8 cellular contexts compared by ENCODE assay signal in the genomic region with DNA sequence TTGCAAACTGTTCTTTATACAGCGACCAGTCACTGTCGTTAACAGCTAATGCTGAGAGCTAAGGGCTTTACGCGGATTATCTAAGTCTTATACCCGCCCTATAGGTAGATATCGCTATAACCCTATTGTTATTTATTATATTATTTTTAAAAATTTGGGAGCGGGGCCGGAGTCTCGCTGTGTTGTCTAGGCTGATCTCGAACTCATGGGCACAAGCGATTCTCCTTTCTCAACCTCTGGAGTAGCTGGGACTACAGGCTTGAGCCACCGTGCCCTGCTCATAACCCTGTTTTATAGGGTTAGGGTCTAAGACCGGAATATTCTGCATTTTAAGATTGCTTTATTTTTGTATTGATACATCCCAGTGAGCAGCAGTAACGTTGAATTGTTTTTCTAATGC. TPM values are rescaled to one million over a fixed set of nuclear protein-coding genes. Genes with fewer than 3 reads are reported as not detected.
DNase-seq lines count a peak whose midpoint lies in the region; ATAC-seq and TF ChIP-seq lines count a peak whose summit lies in the region.

No MANE protein-coding gene starts in this region.

- H3K9me3 Mint-ChIP-seq in activated CD4-positive, alpha-beta memory T cell treated with anti-CD3 and anti-CD28 coated beads for 36 hours, result peaks cover 12% of the 10 kb centered on the region
- no peaks in the 10 kb centered on the region for H3K9me3 Mint-ChIP-seq in stimulated activated effector memory CD8-positive, alpha-beta T cell treated with anti-CD3 and anti-CD28 coated beads, Interleukin-12 subunit alpha, Interleukin-12 subunit beta, amount 100 ng/mL, for 72 hours

- peaks cover 40% of the 10 kb centered on the region for H3K4me1 Mint-ChIP-seq in activated CD4-positive, alpha-beta memory T cell treated with anti-CD3 and anti-CD28 coated beads for 36 hours (ENCODE audit: low read depth)
- peaks cover 25% of the 10 kb centered on the region for H3K4me1 Mint-ChIP-seq in stimulated activated effector memory CD8-positive, alpha-beta T cell treated with anti-CD3 and anti-CD28 coated beads, Interleukin-12 subunit alpha, Interleukin-12 subunit beta, amount 100 ng/mL, for 72 hours

- CTCF ChIA-PET in HEK293 (lab: Yijun Ruan, JAX), result interaction anchor here (0.6 to 0.8 kb wide), 2 partner anchors 47 to 111 kb away, joined by 3 to 4 read pairs; no protein-coding TSS in a partner anchor
- CTCF ChIA-PET in activated CD4-positive, alpha-beta memory T cell treated with anti-CD3 and anti-CD28 coated beads for 36 hours (lab: Charles Lee), result interaction anchor here (0.9 to 1.1 kb wide), 3 partner anchors 10 to 109 kb away, joined by 3 read pairs; a partner anchor contains a TSS

- peak overlapping the region; percentile 90; the same call in 1 of the 2 replicates for H3K27ac ChIP-seq in HEK293 (ENCODE audit: extremely low read depth, low read depth, low read length)

- TF ChIP-seq CTCF in HEK293 (tag by site-specific recombination; IDR thresholded peaks at IDR 0.05) (no peak), GM10266 (IDR thresholded peaks at IDR 0.05; ENCODE audit: control insufficient read depth, insufficient read depth, low read depth, missing control alignments) (no peak)

- H3K27ac Mint-ChIP-seq in activated CD4-positive, alpha-beta memory T cell treated with anti-CD3 and anti-CD28 coated beads for 36 hours, result peak overlapping the region; percentile 93
- H3K27ac Mint-ChIP-seq in stimulated activated effector memory CD8-positive, alpha-beta T cell treated with anti-CD3 and anti-CD28 coated beads, Interleukin-12 subunit alpha, Interleukin-12 subunit beta, amount 100 ng/mL, for 72 hours, result peak overlapping the region; percentile 98

- H3K27me3 Mint-ChIP-seq in activated CD4-positive, alpha-beta memory T cell treated with anti-CD3 and anti-CD28 coated beads for 36 hours, result no peaks in the 10 kb centered on the region

- ATAC-seq in stimulated activated effector memory CD8-positive, alpha-beta T cell treated with anti-CD3 and anti-CD28 coated beads, Interleukin-12 subunit alpha, Interleukin-12 subunit beta, amount 100 ng/mL, for 72 hours, result no peak

- no peaks in the 10 kb centered on the region for H3K9me3 ChIP-seq in HEK293 (ENCODE audit: control insufficient read depth, insufficient read depth, low read depth, low read length)

- peaks cover 9% of the 10 kb centered on the region for H3K36me3 Mint-ChIP-seq in activated CD4-positive, alpha-beta memory T cell treated with anti-CD3 and anti-CD28 coated beads for 36 hours
- peaks cover 41% of the 10 kb centered on the region for H3K36me3 Mint-ChIP-seq in stimulated activated effector memory CD8-positive, alpha-beta T cell treated with anti-CD3 and anti-CD28 coated beads, Interleukin-12 subunit alpha, Interleukin-12 subunit beta, amount 100 ng/mL, for 72 hours

- peaks cover 17 to 34% of the 10 kb centered on the region in 2 experiments; a peak in 2 of 3 replicates for H3K36me3 ChIP-seq in HEK293 (ENCODE audit: control insufficient read depth in 2 of 2, insufficient read depth in 1 of 2, low read length in 2 of 2)

- intact Hi-C loops in activated CD4-positive, alpha-beta memory T cell treated with anti-CD3 and anti-CD28 coated beads for 36 hours (cut with micrococcal nuclease), result loop anchor here (2.0 kb wide), 1 partner anchor 22 kb away; no protein-coding TSS in a partner anchor

- H3K4me3 ChIP-seq in HEK293 (ENCODE audit: low read depth, low read length) (peak overlapping the region; percentile 100), iPS-11a (ENCODE audit: low read depth, low read length) (peak overlapping the region; percentile 94)

- no peak for DNase-seq in activated CD4-positive, alpha-beta memory T cell treated with anti-CD3 and anti-CD28 coated beads for 36 hours
- DNase-seq in stimulated activated effector memory CD8-positive, alpha-beta T cell treated with anti-CD3 and anti-CD28 coated beads, Interleukin-12 subunit alpha, Interleukin-12 subunit beta, amount 100 ng/mL, for 72 hours (ENCODE audit: low spot score in 2 of 2), result no peak
- DNase-seq in GM10266 (ENCODE audit: extremely low spot score) (no peak), amygdala (lab: John Stamatoyannopoulos, UW) (no peak), NOMO-1 treated with DMSO at 0.1 percent for 48 hours (lab: John Stamatoyannopoulos, UW; ENCODE audit: unreplicated experiment) (no peak), occipital lobe (lab: John Stamatoyannopoulos, UW) (no peak)

- H3K4me1 ChIP-seq in HEK293 (ENCODE audit: control insufficient read depth, insufficient read depth, low read length), result 0 out of 2 replicates have a peak, but pooled peaks cover 3% of the 10 kb centered on the region

- H3K4me3 Mint-ChIP-seq in activated CD4-positive, alpha-beta memory T cell treated with anti-CD3 and anti-CD28 coated beads for 36 hours, result peak overlapping the region; percentile 95
- peak overlapping the region; percentile 96 for H3K4me3 Mint-ChIP-seq in stimulated activated effector memory CD8-positive, alpha-beta T cell treated with anti-CD3 and anti-CD28 coated beads, Interleukin-12 subunit alpha, Interleukin-12 subunit beta, amount 100 ng/mL, for 72 hours

- POLR2A ChIA-PET in HEK293 (lab: Yijun Ruan, JAX), result interaction anchor here (0.6 to 4.3 kb wide), 10 partner anchors 12 to 100 kb away, joined by 3 to 32 read pairs (median 4); a partner anchor contains a TSS
- POLR2A ChIA-PET in activated CD4-positive, alpha-beta memory T cell treated with anti-CD3 and anti-CD28 coated beads for 36 hours (lab: Charles Lee), result interaction anchor here (1.1 kb wide), 2 partner anchors 8 to 22 kb away, joined by 3 to 6 read pairs; no protein-coding TSS in a partner anchor

TF ChIP-seq in HEK293, 187 proteins besides CTCF, POLR2A, EP300 and RAD21:
- TF ChIP-seq, protein P1, sequence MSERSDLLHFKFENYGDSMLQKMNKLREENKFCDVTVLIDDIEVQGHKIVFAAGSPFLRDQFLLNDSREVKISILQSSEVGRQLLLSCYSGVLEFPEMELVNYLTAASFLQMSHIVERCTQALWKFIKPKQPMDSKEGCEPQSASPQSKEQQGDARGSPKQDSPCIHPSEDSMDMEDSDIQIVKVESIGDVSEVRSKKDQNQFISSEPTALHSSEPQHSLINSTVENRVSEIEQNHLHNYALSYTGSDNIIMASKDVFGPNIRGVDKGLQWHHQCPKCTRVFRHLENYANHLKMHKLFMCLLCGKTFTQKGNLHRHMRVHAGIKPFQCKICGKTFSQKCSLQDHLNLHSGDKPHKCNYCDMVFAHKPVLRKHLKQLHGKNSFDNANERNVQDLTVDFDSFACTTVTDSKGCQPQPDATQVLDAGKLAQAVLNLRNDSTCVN (tag by site-specific recombination; optimal IDR thresholded peaks at IDR 0.05), result no peak
- TF ChIP-seq ZNF394 (tag by site-specific recombination; IDR thresholded peaks at IDR 0.05; ENCODE audit: borderline replicate concordance), result peak; percentile 48; the same call in 1 of the 2 replicates

RNA-seq across cellular contexts. Expression of a gene that starts 24.7 kb away (rescaled TPM):
- 10 to 100 TPM; 29.0 to 33.3 TPM for total RNA-seq in activated CD4-positive, alpha-beta memory T cell treated with anti-CD3 and anti-CD28 coated beads for 36 hours
- 62.9 TPM for total RNA-seq in occipital lobe

RNA-seq across cellular contexts. Expression of a gene that starts 46.0 kb away (rescaled TPM):
- total RNA-seq in activated CD4-positive, alpha-beta memory T cell treated with anti-CD3 and anti-CD28 coated beads for 36 hours, result under 1 TPM; 0.81 to 0.94 TPM
- total RNA-seq in occipital lobe, result 12.3 TPM

RNA-seq across cellular contexts. Expression of a gene that starts 50.1 kb away (rescaled TPM):
- 1 to 10 TPM in 1 of 2 experiments, under 1 TPM in 1; 0.99 to 1.4 TPM for total RNA-seq in activated CD4-positive, alpha-beta memory T cell treated with anti-CD3 and anti-CD28 coated beads for 36 hours
- total RNA-seq in occipital lobe, result 2,684 TPM

RNA-seq across cellular contexts. Expression of a gene that starts 54.6 kb away (rescaled TPM):
- 1 to 10 TPM in 1 of 2 experiments, under 1 TPM in 1; 0.85 to 1.3 TPM for total RNA-seq in activated CD4-positive, alpha-beta memory T cell treated with anti-CD3 and anti-CD28 coated beads for 36 hours
- total RNA-seq in occipital lobe, result 3.3 TPM

Comparison
In these comparisons a context has a peak if more than half of its experiments do, and no peak if none do; other contexts are left out.
1. RNA of a gene that starts 50.1 kb away (total RNA-seq): 2,684 TPM in occipital lobe (single experiment); 0.99 to 1.4 TPM in activated CD4-positive, alpha-beta memory T cell treated with anti-CD3 and anti-CD28 coated beads for 36 hours; every median in the first group is over 1,000 times any median in the second.